11 cellular contexts compared by ENCODE assay signal in the genomic region with DNA sequence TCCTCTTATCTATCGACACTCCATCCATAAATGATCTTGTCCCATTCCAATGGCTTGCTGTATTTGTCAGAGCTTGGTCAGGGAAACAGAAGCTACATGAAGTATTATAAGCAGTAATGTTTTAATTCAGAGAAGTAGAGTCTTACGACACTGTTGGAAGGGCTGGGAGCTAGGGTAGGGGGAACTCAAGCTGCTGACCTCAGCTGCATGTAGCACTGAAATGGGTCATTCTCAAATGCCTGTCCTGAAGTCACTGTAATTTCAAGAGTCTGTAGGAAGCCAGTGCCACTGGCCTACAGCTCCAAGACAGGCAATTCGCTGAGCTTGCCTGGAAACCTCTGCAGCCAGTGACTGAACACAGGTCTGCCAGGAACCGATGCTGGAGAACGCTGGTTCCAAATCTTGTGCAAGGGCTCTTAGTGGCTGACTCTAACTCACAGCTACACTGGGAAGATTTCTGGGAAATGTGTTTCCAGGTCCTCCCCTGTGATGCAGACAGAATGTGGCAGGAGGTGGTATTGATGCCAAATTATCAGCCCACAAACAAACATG.
"Had no signal": no experiment of that assay in that cellular context is flagged by ENCODE, and none has a peak within 500 bp of the region (broad histone marks: within the 10 kb centered on the region; RNA-seq: fewer than 3 reads in every experiment).

No MANE protein-coding gene starts in this region.

- H3K4me3 ChIP-seq: coronary artery, heart right ventricle, lower lobe of right lung, smooth muscle cell had no signal

- DNase-seq: activated CD4-positive, alpha-beta T cell treated with anti-CD3 and anti-CD28 coated beads, Interleukin-2, amount 50 U/mL, for 4 hours; activated naive CD4-positive, alpha-beta T cell treated with anti-CD3 and anti-CD28 coated beads for 36 hours; brain microvascular endothelial cell; heart right ventricle; kidney glomerular epithelial cell; lower lobe of right lung; posterior cingulate gyrus; stimulated activated CD4-positive, alpha-beta T cell treated with anti-CD3 and anti-CD28 coated beads, Interleukin-4, amount 100 ng/mL, for 24 hours had no signal

- H3K27ac ChIP-seq: brain microvascular endothelial cell, coronary artery, heart right ventricle, lower lobe of right lung had no signal

- H3K36me3 ChIP-seq: brain microvascular endothelial cell, heart right ventricle, lower lobe of right lung had no signal

- H3K4me1 ChIP-seq: heart right ventricle, lower lobe of right lung had no signal

- ATAC-seq: lower lobe of right lung; stimulated activated memory B cell treated with anti-CD40 and anti-IgM and Interleukin-4, amounts not matched to agents 10 μg/mL and 1 μg/mL and 100 μg/mL, for 72 hours had no signal

- H3K27me3 ChIP-seq: brain microvascular endothelial cell, heart right ventricle had no signal

- H3K9me3 ChIP-seq: lower lobe of right lung had no signal
